Comparison of ENCODE assay signal across 21 cellular contexts in genomic region chr11:57643802-57644201, GRCh38. TPM values are rescaled to one million over a fixed set of nuclear protein-coding genes. Genes with fewer than 3 reads are reported as not detected.
DNase-seq lines count a peak whose midpoint lies in the region; ATAC-seq and TF ChIP-seq lines count a peak whose summit lies in the region.
"Had no signal": no experiment of that assay in that cellular context is flagged by ENCODE, and none has a peak within 500 bp of the region (broad histone marks: within the 10 kb centered on the region; RNA-seq: fewer than 3 reads in every experiment).

No MANE protein-coding gene starts in this region.

- intact Hi-C loops in left ventricle myocardium inferior (cut with micrococcal nuclease) (loop anchor here (5.0 kb wide), 1 partner anchor 77 kb away; the partner anchor contains the start of gene UBE2L6), cardiac septum (cut with DNase I) (loop anchor here (1.0 to 10.0 kb wide), 3 partner anchors 76 to 187 kb away; no protein-coding TSS in a partner anchor)

- H3K27me3 ChIP-seq in left ventricle myocardium inferior (ENCODE audit: low read depth) (peaks cover 34% of the 10 kb centered on the region), adipocyte (replicated peaks; ENCODE audit: control insufficient read depth, insufficient read depth, low read length) (no peaks in the 10 kb centered on the region)

- H3K4me3 ChIP-seq in left ventricle myocardium inferior (no peak overlapping the region), adipocyte (ENCODE audit: low read length) (no peak overlapping the region), foreskin fibroblast (ENCODE audit: low read depth in 1 of 2, low read length in 2 of 2) (no peak overlapping the region)
- H3K4me3 ChIP-seq: lung had no signal

- peaks cover 63% of the 10 kb centered on the region for H3K27me3 Mint-ChIP-seq in T-helper 17 cell

- H3K4me1 Mint-ChIP-seq in T-helper 17 cell, result peaks cover 19% of the 10 kb centered on the region

- H3K27ac Mint-ChIP-seq in T-helper 17 cell, result no peak overlapping the region
- H3K27ac Mint-ChIP-seq: activated naive CD4-positive, alpha-beta T cell treated with anti-CD3 and anti-CD28 coated beads, Interleukin-2, amount 50 U/mL, for 72 hours had no signal

- no peaks in the 10 kb centered on the region for H3K9me3 ChIP-seq in left ventricle myocardium inferior (replicated peaks)
- no peaks in the 10 kb centered on the region for H3K9me3 ChIP-seq in adipocyte (ENCODE audit: control insufficient read depth, low read length)
- H3K9me3 ChIP-seq in T-helper 17 cell (ENCODE audit: control insufficient read depth, low read length, poor library complexity, severe bottlenecking), result no peaks in the 10 kb centered on the region

- no peak for DNase-seq in left ventricle myocardium inferior
- no peak for DNase-seq in cardiac septum (ENCODE audit: low spot score)
- DNase-seq in adipocyte (ENCODE audit: low read depth), result no peak
- peak in 1 of 2 donors; percentile 46 for DNase-seq in foreskin fibroblast
- no peak for DNase-seq in omental fat pad (ENCODE audit: low spot score)
- no peak for DNase-seq in T-helper 17 cell
- DNase-seq: ACHN; activated CD4-positive, alpha-beta T cell treated with anti-CD3 and anti-CD28 coated beads for 4 hours; caudate nucleus; effector CD8-positive, alpha-beta T cell; naive thymus-derived CD4-positive, alpha-beta T cell; NCI-H1694; NCI-H446; SHP77; stimulated activated naive CD4-positive, alpha-beta T cell treated with Interleukin-2 at 50 U/mL for 16 hours had no signal

- peak overlapping the region; percentile 5 for H3K9ac ChIP-seq in adipocyte (ENCODE audit: low read length)

- TF ChIP-seq CTCF in left ventricle myocardium inferior (IDR thresholded peaks at IDR 0.05; ENCODE audit: borderline replicate concordance) (no peak), foreskin fibroblast (IDR thresholded peaks at IDR 0.05; ENCODE audit: low read depth, low read length) (peak; percentile 3), omental fat pad (IDR thresholded peaks at IDR 0.05) (no peak)

- H3K36me3 Mint-ChIP-seq in T-helper 17 cell (ENCODE audit: low read depth), result peaks cover 5% of the 10 kb centered on the region
- H3K36me3 Mint-ChIP-seq: activated naive CD4-positive, alpha-beta T cell treated with anti-CD3 and anti-CD28 coated beads, Interleukin-2, amount 50 U/mL, for 72 hours; naive thymus-derived CD4-positive, alpha-beta T cell had no signal

- no peak overlapping the region for H3K4me3 Mint-ChIP-seq in T-helper 17 cell
- H3K4me3 Mint-ChIP-seq: naive thymus-derived CD4-positive, alpha-beta T cell had no signal

- H3K27ac ChIP-seq in left ventricle myocardium inferior (replicated peaks), result peak overlapping the region; percentile 77

- H3K36me3 ChIP-seq in left ventricle myocardium inferior, result no peaks in the 10 kb centered on the region
- no peaks in the 10 kb centered on the region for H3K36me3 ChIP-seq in adipocyte (ENCODE audit: control insufficient read depth, insufficient read depth, low read length, severe bottlenecking)

- H3K4me1 ChIP-seq in left ventricle myocardium inferior (peaks cover 79% of the 10 kb centered on the region), adipocyte (ENCODE audit: control insufficient read depth, insufficient read depth, low read length) (peaks cover 69% of the 10 kb centered on the region)

- ATAC-seq in omental fat pad (ENCODE audit: low FRiP score) (no peak), HG03378 (IDR thresholded peaks at IDR 0.05; ENCODE audit: unreplicated experiment) (no peak), T-helper 17 cell (no peak), GM21737 (IDR thresholded peaks at IDR 0.05; ENCODE audit: unreplicated experiment) (no peak)
- ATAC-seq: naive thymus-derived CD4-positive, alpha-beta T cell had no signal

RNA-seq across cellular contexts. Expression of gene YPEL4, which starts 5.9 kb away (rescaled TPM):
- total RNA-seq in left ventricle myocardium inferior, result 0.55 TPM
- 0.59 TPM for total RNA-seq in cardiac septum
- 1 to 10 TPM in 3 of 4 donors, under 1 TPM in 1; 0.63 to 1.8 (median 1.5) TPM for total RNA-seq in omental fat pad
- total RNA-seq in T-helper 17 cell, result 1 to 10 TPM; 1.2 to 1.8 TPM

RNA-seq across cellular contexts. Expression of gene CLP1, which starts 13.8 kb away (rescaled TPM):
- total RNA-seq in left ventricle myocardium inferior (6.0 TPM), cardiac septum (5.8 TPM), omental fat pad (10 to 100 TPM; 12.3 to 26.1 (median 15.7) TPM), T-helper 17 cell (10 to 100 TPM; 11.7 to 22.7 TPM)

RNA-seq across cellular contexts. Expression of gene ZDHHC5, which starts 24.1 kb away (rescaled TPM):
- total RNA-seq in left ventricle myocardium inferior, result 45.8 TPM
- total RNA-seq in cardiac septum, result 43.4 TPM
- 10 to 100 TPM; 44.1 to 61.5 (median 50.7) TPM for total RNA-seq in omental fat pad
- total RNA-seq in T-helper 17 cell, result 10 to 100 TPM; 51.9 to 55.6 TPM

RNA-seq across cellular contexts. Expression of gene SERPING1, which starts 46.3 kb away (rescaled TPM):
- total RNA-seq in left ventricle myocardium inferior (94.6 TPM), cardiac septum (90.0 TPM), omental fat pad (1,000 to 10,000 TPM in 1 of 4 donors, 100 to 1,000 TPM in 3; 500 to 1,674 (median 892) TPM), T-helper 17 cell (under 1 TPM in 1 of 2 donors, not detected in 1; 0.57 TPM)
- total RNA-seq: HT1080; T-helper 2 cell treated with Interferon-gamma antibody and Interleukin-4, amounts not matched to agents 100 ng/mL and 5 ng/mL, for 36 hours had no signal
